9 cellular contexts compared by ENCODE assay signal in the genomic region with DNA sequence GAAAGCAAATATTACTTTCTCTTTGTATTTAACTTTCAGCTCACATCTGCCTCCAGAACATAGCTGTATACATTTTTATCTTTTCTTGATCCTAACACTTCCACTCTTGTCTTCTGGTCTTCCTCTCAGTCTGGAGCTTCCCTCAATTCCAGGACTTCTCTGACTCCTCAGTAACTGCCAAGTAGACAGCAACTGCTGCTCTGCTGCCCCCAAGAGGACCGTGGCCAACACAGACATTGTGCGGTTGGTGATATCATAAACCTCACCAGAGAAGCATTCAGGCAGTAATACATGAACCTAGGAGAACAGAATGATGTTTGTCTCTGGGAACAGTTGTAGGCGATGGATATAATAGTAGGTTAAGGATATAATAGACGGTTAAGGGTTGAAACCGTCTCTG. TPM values are rescaled to one million over a fixed set of nuclear protein-coding genes. Genes with fewer than 3 reads are reported as not detected.
DNase-seq lines count a peak whose midpoint lies in the region; ATAC-seq, FAIRE-seq and TF ChIP-seq lines count a peak whose summit lies in the region.
"Had no signal": no experiment of that assay in that cellular context is flagged by ENCODE, and none has a peak within 500 bp of the region (broad histone marks: within the 10 kb centered on the region; RNA-seq: fewer than 3 reads in every experiment).

No MANE protein-coding gene starts in this region.

- FAIRE-seq in D721Med (lab: Jason Lieb, UNC), result no peak

- H3K4me1 Mint-ChIP-seq in glutamatergic neuron (ENCODE audit: low read depth, unreplicated experiment), result peaks cover 5% of the 10 kb centered on the region
- H3K4me1 Mint-ChIP-seq in type B pancreatic cell (ENCODE audit: unreplicated experiment), result no peaks in the 10 kb centered on the region

- H3K36me3 Mint-ChIP-seq in glutamatergic neuron (ENCODE audit: unreplicated experiment) (peaks cover 11% of the 10 kb centered on the region), type B pancreatic cell (no peaks in the 10 kb centered on the region)

- H3K27ac Mint-ChIP-seq in glutamatergic neuron (ENCODE audit: unreplicated experiment), result no peak overlapping the region
- H3K27ac Mint-ChIP-seq in type B pancreatic cell, result no peak overlapping the region

- H3K27ac ChIP-seq in PC-9 (no peak overlapping the region), vagina (no peak overlapping the region)
- H3K27ac ChIP-seq: thyroid gland had no signal

- no peaks in the 10 kb centered on the region for H3K79me2 ChIP-seq in PC-9 (ENCODE audit: low read depth)

- no peaks in the 10 kb centered on the region for H3K4me1 ChIP-seq in PC-9 (replicated peaks; ENCODE audit: insufficient read depth)
- no peaks in the 10 kb centered on the region for H3K4me1 ChIP-seq in vagina
- H3K4me1 ChIP-seq: thyroid gland had no signal

- H3F3A ChIP-seq in PC-9 (ENCODE audit: insufficient read depth, low read depth), result no peaks in the 10 kb centered on the region

- TF ChIP-seq CTCF in D721Med (IDR thresholded peaks at IDR 0.05; ENCODE audit: insufficient read depth, missing control alignments) (peak; percentile 46), PC-9 (conservative IDR thresholded peaks at IDR 0.05) (peak; percentile 80), glutamatergic neuron (IDR thresholded peaks at IDR 0.05; ENCODE audit: partially characterized antibody, unreplicated experiment) (peak; percentile 27), type B pancreatic cell (conservative IDR thresholded peaks at IDR 0.05) (peak; percentile 63), vagina (IDR thresholded peaks at IDR 0.05) (no peak)

- H3K4me3 Mint-ChIP-seq in glutamatergic neuron (ENCODE audit: unreplicated experiment) (no peak overlapping the region), type B pancreatic cell (no peak overlapping the region)

- no peaks in the 10 kb centered on the region for H3K9me2 ChIP-seq in PC-9 (ENCODE audit: insufficient read depth)

- ATAC-seq in HG03432 (IDR thresholded peaks at IDR 0.05; ENCODE audit: unreplicated experiment) (peak; percentile 46), GM19397 (IDR thresholded peaks at IDR 0.05; ENCODE audit: unreplicated experiment) (no peak)

- CTCF ChIA-PET in PC-9 (lab: Charles Lee), result interaction anchor here (0.5 to 1.0 kb wide), 3 partner anchors 42 to 205 kb away, joined by 4 to 7 read pairs (median 6); no protein-coding TSS in a partner anchor

- DNase-seq in D721Med (ENCODE audit: insufficient read length, low spot score) (no peak), PC-9 (peak; percentile 43 to 53), glutamatergic neuron (peak; percentile 60), type B pancreatic cell (ENCODE audit: extremely low spot score, unreplicated experiment) (no peak), posterior vena cava (ENCODE audit: low spot score) (no peak), vagina (ENCODE audit: extremely low spot score in 2 of 2) (no peak)

- H3K9me3 ChIP-seq in PC-9 (ENCODE audit: insufficient read depth, low read depth), result peaks cover 8% of the 10 kb centered on the region; the same call in 1 of the 2 replicates
- H3K9me3 ChIP-seq in vagina, result peaks cover 5% of the 10 kb centered on the region
- H3K9me3 ChIP-seq: thyroid gland had no signal

- no peak overlapping the region for H3K4me2 ChIP-seq in PC-9

- no peaks in the 10 kb centered on the region for H4K20me1 ChIP-seq in PC-9 (ENCODE audit: insufficient read depth)

- H3K36me3 ChIP-seq in PC-9 (ENCODE audit: low read depth) (no peaks in the 10 kb centered on the region), vagina (no peaks in the 10 kb centered on the region)
- H3K36me3 ChIP-seq: thyroid gland had no signal

- H3K4me3 ChIP-seq in PC-9 (no peak overlapping the region), vagina (no peak overlapping the region)
- H3K4me3 ChIP-seq: thyroid gland had no signal

- H3K27me3 Mint-ChIP-seq in glutamatergic neuron (ENCODE audit: unreplicated experiment) (no peaks in the 10 kb centered on the region), type B pancreatic cell (peaks cover 17% of the 10 kb centered on the region)

- no peak overlapping the region for H2AFZ ChIP-seq in PC-9

- BruUV-seq in PC-9 (replicated peaks; lab: Mats Ljungman, UMichigan), result no TSS peak

- no peaks in the 10 kb centered on the region for H3K27me3 ChIP-seq in PC-9 (ENCODE audit: insufficient read depth, low read depth)
- no peaks in the 10 kb centered on the region for H3K27me3 ChIP-seq in vagina
- H3K27me3 ChIP-seq: thyroid gland had no signal

- TF ChIP-seq POLR2A in vagina (IDR thresholded peaks at IDR 0.05), result no peak

- H3K9me3 Mint-ChIP-seq in glutamatergic neuron (ENCODE audit: unreplicated experiment) (peaks cover 7% of the 10 kb centered on the region), type B pancreatic cell (peaks cover 5% of the 10 kb centered on the region)

- POLR2A ChIA-PET in PC-9 (lab: Charles Lee; ENCODE audit: unreplicated experiment), result no interaction called here

- intact Hi-C loops in PC-9 (cut with micrococcal nuclease; ENCODE audit: unreplicated experiment), result loop anchor here (1.0 kb wide), 3 partner anchors 31 to 305 kb away; no protein-coding TSS in a partner anchor
- intact Hi-C loops in posterior vena cava (cut with DNase I), result no loop called here
- intact Hi-C loops in vagina (cut with DNase I), result no loop called here

RNA-seq across cellular contexts. Expression of gene FGF12, which starts 45.2 kb away (rescaled TPM):
- 5.6 and 10.9 TPM in 2 replicates for total RNA-seq in PC-9 (2021)
- 33.1 TPM for total RNA-seq in glutamatergic neuron (ENCODE audit: unreplicated experiment)
- 5.4 and 9.8 TPM in 2 replicates for total RNA-seq in type B pancreatic cell (ENCODE audit: low replicate concordance)
- 1 to 10 TPM; 1.4 to 1.7 TPM for total RNA-seq in posterior vena cava
- total RNA-seq in vagina, result 1.5 TPM

Comparison
In these comparisons a context has a peak if more than half of its experiments do, and no peak if none do; other contexts are left out.
1. DNase-seq: peak in PC-9 (2 of 2) and glutamatergic neuron (single experiment); none in D721Med (single experiment), type B pancreatic cell (single experiment), posterior vena cava (single experiment) and vagina (0 of 2).
2. CTCF ChIP-seq: peak in D721Med (single experiment), PC-9 (single experiment), glutamatergic neuron (single experiment) and type B pancreatic cell (single experiment); none in vagina (0 of 3).